In genomic region chr11:19392321-19392720, GRCh38 we compare ENCODE assay signal across 20 cellular contexts.
DNase-seq lines count a peak whose midpoint lies in the region; ATAC-seq lines count a peak whose summit lies in the region.
"Had no signal": no experiment of that assay in that cellular context is flagged by ENCODE, and none has a peak within 500 bp of the region (broad histone marks: within the 10 kb centered on the region; RNA-seq: fewer than 3 reads in every experiment).

No MANE protein-coding gene starts in this region.

- no peak overlapping the region for H3K4me2 ChIP-seq in GM23248 (ENCODE audit: unreplicated experiment)
- H3K4me2 ChIP-seq in mesendoderm (ENCODE audit: low read length): no peak overlapping the region
- H3K4me2 ChIP-seq: BLaER1 had no signal

- H4K8ac ChIP-seq in mesendoderm (ENCODE audit: low read depth, low read length): no peak overlapping the region

- in situ Hi-C loops in GM23248 (cut with MboI): no loop called here

- H4K5ac ChIP-seq in mesendoderm (ENCODE audit: low read length): no peak overlapping the region

- no peak overlapping the region for H2AFZ ChIP-seq in GM23248

- H3F3A ChIP-seq in GM23248 (ENCODE audit: insufficient read depth): peaks cover 5% of the 10 kb centered on the region

- no peak overlapping the region for H3K27ac ChIP-seq in GM23248
- H3K27ac ChIP-seq in mesendoderm (ENCODE audit: low read depth, low read length): no peak overlapping the region
- H3K27ac ChIP-seq: BLaER1, RWPE1 had no signal

- H3K79me2 ChIP-seq in GM23248 (ENCODE audit: insufficient read depth) (no peaks in the 10 kb centered on the region), mesendoderm (ENCODE audit: control insufficient read depth, insufficient read depth, low read length) (no peaks in the 10 kb centered on the region)

- H3K4me3 ChIP-seq in GM23248: no peak overlapping the region
- H3K4me3 ChIP-seq in mesendoderm (ENCODE audit: low read length): no peak overlapping the region
- H3K4me3 ChIP-seq: BLaER1 had no signal

- peaks cover 9% of the 10 kb centered on the region for H3K4me1 ChIP-seq in GM23248 (ENCODE audit: insufficient read depth)
- H3K4me1 ChIP-seq in mesendoderm (ENCODE audit: control insufficient read depth, low read depth, low read length): peaks cover 6% of the 10 kb centered on the region

- H3K79me1 ChIP-seq in mesendoderm (ENCODE audit: low read length): no peaks in the 10 kb centered on the region

- no peaks in the 10 kb centered on the region for H4K20me1 ChIP-seq in GM23248 (ENCODE audit: insufficient read depth)
- H4K20me1 ChIP-seq: BLaER1 had no signal

- H3K56ac ChIP-seq in mesendoderm (ENCODE audit: low read length): peak overlapping the region; percentile 36

- ATAC-seq in GM21717 (IDR thresholded peaks at IDR 0.05; ENCODE audit: unreplicated experiment) (no peak), GM21528 (IDR thresholded peaks at IDR 0.05; ENCODE audit: low FRiP score, unreplicated experiment) (no peak)
- ATAC-seq: T-cell had no signal

- no peaks in the 10 kb centered on the region for H3K9me3 ChIP-seq in GM23248 (ENCODE audit: low read depth)
- H3K9me3 ChIP-seq: BLaER1 had no signal

- H3K4ac ChIP-seq in mesendoderm (ENCODE audit: low read depth, low read length): no peak overlapping the region

- H2BK15ac ChIP-seq in mesendoderm (replicated peaks; ENCODE audit: low read depth): no peak overlapping the region

- no peak overlapping the region for H3K9ac ChIP-seq in GM23248
- H3K9ac ChIP-seq in mesendoderm (ENCODE audit: low read length): no peak overlapping the region
- H3K9ac ChIP-seq: BLaER1 had no signal

- 51 to 63% methylated on average over 3 of the region's 3 CpGs for WGBS in GM23248 (ENCODE audit: low coverage in 1 of 2, low lambda C conversion rate in 2 of 2, missing lambda C conversion rate in 2 of 2), 2 experiments
- no CpG with 5 or more reads among the region's 3 CpGs for WGBS in mesendoderm (ENCODE audit: extremely low coverage, insufficient coverage, low lambda C conversion rate)

- H3K9me2 ChIP-seq in GM23248 (ENCODE audit: insufficient read depth): no peaks in the 10 kb centered on the region

- H3K23ac ChIP-seq in mesendoderm (ENCODE audit: low read length): no peak overlapping the region

- H3K27me3 ChIP-seq in GM23248 (replicated peaks; ENCODE audit: insufficient read depth): no peaks in the 10 kb centered on the region
- H3K27me3 ChIP-seq in mesendoderm (ENCODE audit: insufficient read depth, low read length, poor library complexity): no peaks in the 10 kb centered on the region
- H3K27me3 ChIP-seq: BLaER1 had no signal

- no peaks in the 10 kb centered on the region for H3K36me3 ChIP-seq in GM23248 (ENCODE audit: low read depth)
- no peaks in the 10 kb centered on the region for H3K36me3 ChIP-seq in mesendoderm (ENCODE audit: control insufficient read depth, insufficient read depth, low read length)
- H3K36me3 ChIP-seq: BLaER1 had no signal

- H2AK5ac ChIP-seq in mesendoderm (ENCODE audit: low read length): peak overlapping the region; percentile 14

- no peak overlapping the region for H3K18ac ChIP-seq in mesendoderm (ENCODE audit: low read length)

- peak; percentile 26 for DNase-seq in GM23248
- DNase-seq in fibroblast of gingiva (ENCODE audit: low read depth): peak; percentile 69
- DNase-seq in mesendoderm: no peak
- no peak for DNase-seq in NCI-H187 treated with DMSO at 0.1 percent for 48 hours (lab: John Stamatoyannopoulos, UW)
- no peak for DNase-seq in A172 (ENCODE audit: low spot score)
- DNase-seq: CD4-positive, alpha-beta T cell; GOT3; HCEC 1CT; NCI-H1048; NCI-H1417; NCI-H1694; NCI-H2081; NCI-H2227 treated with DMSO at 0.1 percent for 48 hours; NCI-H526 treated with DMSO at 0.1 percent for 48 hours; SHP77; T-cell had no signal

- peak overlapping the region; percentile 37 for H2BK5ac ChIP-seq in mesendoderm (ENCODE audit: low read length)

- no peak overlapping the region for H2BK120ac ChIP-seq in mesendoderm (ENCODE audit: low read depth, low read length)

Comparison
In these comparisons a context has a peak if more than half of its experiments do, and no peak if none do; other contexts are left out.
1. DNase-seq: peak in GM23248 (single experiment) and fibroblast of gingiva (single experiment); none in mesendoderm (single experiment), NCI-H187 treated with DMSO at 0.1 percent for 48 hours (single experiment) and A172 (single experiment).